Comparison of ENCODE assay signal across 1 cellular context in genomic region chr20:33172781-33173180, GRCh38.
TF ChIP-seq lines count a peak whose summit lies in the region.

No MANE protein-coding gene starts in this region.

TF ChIP-seq in K562, 482 proteins besides CTCF, POLR2A, EP300 and RAD21 (continued from another document):
- TF ChIP-seq RREB1 (CRISPR knock-in tag; IDR thresholded peaks at IDR 0.05) = no peak
